15 cellular contexts compared by ENCODE assay signal in the genomic region with DNA sequence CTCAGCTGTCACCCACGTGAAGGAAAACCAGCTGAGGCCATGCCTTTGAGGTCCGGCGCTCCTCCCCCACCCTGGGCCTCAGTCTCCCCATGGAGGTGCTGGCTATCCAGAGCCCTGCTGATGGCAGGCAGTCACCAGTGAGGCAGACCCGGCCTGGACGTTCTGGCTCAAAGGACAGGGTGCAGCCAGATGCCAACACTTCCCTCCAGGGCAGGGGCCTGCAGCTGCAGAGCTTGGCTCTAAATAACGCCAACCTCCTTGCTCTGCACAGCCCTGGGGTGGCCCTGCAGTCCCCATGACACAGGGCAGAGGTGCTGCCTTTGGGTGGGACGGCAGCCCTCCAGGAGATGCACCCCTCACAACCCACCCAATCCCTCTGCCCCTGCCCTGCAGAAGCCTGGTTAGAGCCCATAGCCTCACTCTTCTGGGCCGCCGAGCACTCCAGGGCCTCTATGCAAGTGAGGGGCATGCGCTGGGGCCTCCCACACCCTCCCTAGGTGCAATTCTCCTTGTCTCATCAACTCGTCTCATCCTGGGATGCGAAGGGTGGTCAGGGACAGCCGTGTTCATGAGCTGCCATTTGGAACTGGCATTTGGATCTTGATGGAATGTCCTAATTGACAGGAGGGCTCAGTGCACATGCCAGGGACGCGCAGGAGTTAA. TPM values are rescaled to one million over a fixed set of nuclear protein-coding genes. Genes with fewer than 3 reads are reported as not detected.
DNase-seq lines count a peak whose midpoint lies in the region; ATAC-seq and TF ChIP-seq lines count a peak whose summit lies in the region.
"Had no signal": no experiment of that assay in that cellular context is flagged by ENCODE, and none has a peak within 500 bp of the region (broad histone marks: within the 10 kb centered on the region; RNA-seq: fewer than 3 reads in every experiment).

No MANE protein-coding gene starts in this region.

- H3K9me3 ChIP-seq in thyroid gland, result no peaks in the 10 kb centered on the region
- H3K9me3 ChIP-seq: thoracic aorta had no signal

- no peak overlapping the region for H3K27ac ChIP-seq in mesendoderm (ENCODE audit: low read depth, low read length)
- H3K27ac ChIP-seq in thyroid gland, result peak overlapping the region; percentile 80 to 93 (median 93)
- H3K27ac ChIP-seq: 22Rv1, thoracic aorta had no signal

- H4K8ac ChIP-seq in mesendoderm (ENCODE audit: low read depth, low read length), result no peak overlapping the region

- ATAC-seq in HG02798 (IDR thresholded peaks at IDR 0.05; ENCODE audit: poor library complexity, unreplicated experiment), result no peak

- H3K27me3 ChIP-seq in mesendoderm (ENCODE audit: insufficient read depth, low read length, poor library complexity) (no peaks in the 10 kb centered on the region), thyroid gland (no peaks in the 10 kb centered on the region)

- peaks cover 57% of the 10 kb centered on the region for H3K4me1 ChIP-seq in mesendoderm (ENCODE audit: control insufficient read depth, low read depth, low read length)
- H3K4me1 ChIP-seq in thyroid gland, result peaks cover 60 to 90% of the 10 kb centered on the region in 2 donors

- peak overlapping the region; percentile 73 for H2BK5ac ChIP-seq in mesendoderm (ENCODE audit: low read length)

- no peak for TF ChIP-seq POLR2A in thyroid gland (IDR thresholded peaks at IDR 0.05)

- peak overlapping the region; percentile 89 for H3K23ac ChIP-seq in mesendoderm (ENCODE audit: low read length)

- H3K4me3 ChIP-seq in mesendoderm (ENCODE audit: low read length) (no peak overlapping the region), thyroid gland (replicated peaks in 1 of 3) (no peak overlapping the region)
- H3K4me3 ChIP-seq: thoracic aorta had no signal

- H3K9me3 Mint-ChIP-seq in chondrocyte (ENCODE audit: low read depth), result no peaks in the 10 kb centered on the region
- H3K9me3 Mint-ChIP-seq: memory B cell had no signal

- H4K5ac ChIP-seq in mesendoderm (ENCODE audit: low read length), result no peak overlapping the region

- H3K36me3 ChIP-seq in mesendoderm (ENCODE audit: control insufficient read depth, insufficient read depth, low read length) (no peaks in the 10 kb centered on the region), thyroid gland (no peaks in the 10 kb centered on the region)
- H3K36me3 ChIP-seq: thoracic aorta had no signal

- peak overlapping the region; percentile 82 for H3K56ac ChIP-seq in mesendoderm (ENCODE audit: low read length)

- H3K79me1 ChIP-seq in mesendoderm (ENCODE audit: low read length), result peaks cover 2% of the 10 kb centered on the region

- H3K36me3 Mint-ChIP-seq in chondrocyte (ENCODE audit: low read depth), result no peaks in the 10 kb centered on the region
- H3K36me3 Mint-ChIP-seq: memory B cell had no signal

- H3K4me3 Mint-ChIP-seq in chondrocyte (ENCODE audit: unreplicated experiment), result no peak overlapping the region
- H3K4me3 Mint-ChIP-seq: memory B cell had no signal

- no peak overlapping the region for H3K4me2 ChIP-seq in mesendoderm (ENCODE audit: low read length)

- no peaks in the 10 kb centered on the region for H3K27me3 Mint-ChIP-seq in chondrocyte (ENCODE audit: low read depth)

- intact Hi-C loops in thyroid gland (cut with DNase I), result no loop called here

- no peak overlapping the region for H3K4ac ChIP-seq in mesendoderm (ENCODE audit: low read depth, low read length)

- H2AK5ac ChIP-seq in mesendoderm (ENCODE audit: low read length), result peak overlapping the region; percentile 81

- H3K9ac ChIP-seq in mesendoderm (ENCODE audit: low read length), result peak overlapping the region; percentile 22

- no CpG with 5 or more reads among the region's 15 CpGs for WGBS in mesendoderm (ENCODE audit: extremely low coverage, insufficient coverage, low lambda C conversion rate)
- 65 to 80% methylated on average over 5 to 12 of the region's 15 CpGs for WGBS in thyroid gland, 2 donors

- peak overlapping the region; percentile 19 for H3K18ac ChIP-seq in mesendoderm (ENCODE audit: low read length)

- no peak overlapping the region for H2BK120ac ChIP-seq in mesendoderm (ENCODE audit: low read depth, low read length)

- peaks cover 68% of the 10 kb centered on the region for H3K4me1 Mint-ChIP-seq in chondrocyte (ENCODE audit: low read depth)

- peaks cover 3% of the 10 kb centered on the region for H3K79me2 ChIP-seq in mesendoderm (ENCODE audit: control insufficient read depth, insufficient read depth, low read length)

- H3K27ac Mint-ChIP-seq in chondrocyte (ENCODE audit: unreplicated experiment), result peak overlapping the region; percentile 94
- H3K27ac Mint-ChIP-seq: memory B cell had no signal

- H2BK15ac ChIP-seq in mesendoderm (replicated peaks; ENCODE audit: low read depth), result no peak overlapping the region

- DNase-seq in DMS 273 (lab: John Stamatoyannopoulos, UW; ENCODE audit: unreplicated experiment) (peak; percentile 49), DMS 273 treated with DMSO at 0.1 percent for 48 hours (lab: John Stamatoyannopoulos, UW) (no peak), chondrocyte (ENCODE audit: low spot score) (no peak), mesendoderm (no peak), thyroid gland (no peak), 8988T (no peak), SKM-1 (lab: John Stamatoyannopoulos, UW; ENCODE audit: unreplicated experiment) (no peak)
- DNase-seq: activated CD4-positive, CD25-positive, alpha-beta regulatory T cell; activated T-cell treated with anti-CD3 and anti-CD28 coated beads for 4 hours; NCI-H1105 treated with DMSO at 0.1 percent for 48 hours; NCI-H526 treated with DMSO at 0.1 percent for 48 hours had no signal

- TF ChIP-seq CTCF in chondrocyte (IDR thresholded peaks at IDR 0.05) (no peak), thyroid gland (IDR thresholded peaks at IDR 0.05) (no peak)

RNA-seq across cellular contexts. Expression of a gene that starts 30.4 kb away (rescaled TPM):
- total RNA-seq in chondrocyte (4.0 to 7.0 TPM (median 6.5 TPM) in 3 replicates), thyroid gland (10 to 100 TPM in 3 of 4 donors, 1 to 10 TPM in 1; 8.6 to 28.3 (median 17.3) TPM)
- 10.1 TPM for polyA plus RNA-seq in mesendoderm (2013, experiment 1 of 2)
- 10.7 TPM for polyA plus RNA-seq in mesendoderm (2013, experiment 2 of 2)
